Comparison of ENCODE assay signal across 30 cellular contexts in the genomic region with DNA sequence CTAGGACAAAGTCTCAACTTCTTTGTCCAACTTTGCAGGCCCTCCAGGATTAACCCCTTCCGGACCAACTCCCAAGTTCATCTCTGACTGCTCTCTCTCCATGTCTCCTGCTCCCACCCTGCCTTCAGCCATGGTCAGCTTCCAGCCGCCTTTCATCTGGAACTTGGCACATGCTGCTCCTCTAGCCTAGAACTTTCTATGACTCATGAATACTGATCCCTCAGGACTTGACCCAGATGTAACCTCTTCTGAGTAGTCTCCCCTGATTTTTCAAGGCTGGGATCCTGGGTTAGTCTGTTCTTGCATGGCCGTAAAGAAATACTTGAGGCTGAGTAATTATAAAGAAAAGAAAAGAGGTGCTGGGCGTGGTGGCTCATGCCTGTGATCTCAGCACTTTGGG. TPM values are rescaled to one million over a fixed set of nuclear protein-coding genes. Genes with fewer than 3 reads are reported as not detected.
DNase-seq lines count a peak whose midpoint lies in the region; TF ChIP-seq lines count a peak whose summit lies in the region.
"Had no signal": no experiment of that assay in that cellular context is flagged by ENCODE, and none has a peak within 500 bp of the region (broad histone marks: within the 10 kb centered on the region; RNA-seq: fewer than 3 reads in every experiment).

No MANE protein-coding gene starts in this region.

- no peaks in the 10 kb centered on the region for H3K27me3 ChIP-seq in sigmoid colon
- H3K27me3 ChIP-seq: suprapubic skin had no signal

- DNase-seq in EL (peak; percentile 59), RWPE1 (ENCODE audit: low spot score) (peak; percentile 44), epithelial cell of esophagus (ENCODE audit: low read depth) (peak; percentile 14), islet precursor cell (peak; percentile 11), RPMI8226 (no peak), midbrain (lab: John Stamatoyannopoulos, UW) (no peak), sigmoid colon (no peak)
- DNase-seq in activated CD4-positive, alpha-beta T cell treated with anti-CD3 and anti-CD28 coated beads, Interleukin-2, amount 50 U/mL, for 48 hours = no peak
- DNase-seq: ACHN; activated effector memory CD4-positive, alpha-beta T cell treated with anti-CD3 and anti-CD28 coated beads, Interleukin-2, amount 50 U/mL, for 16 hours; activated naive CD8-positive, alpha-beta T cell treated with anti-CD3 and anti-CD28 coated beads, Interleukin-2, amount 50 U/mL, for 24 hours; activated T-cell treated with anti-CD3 and anti-CD28 coated beads for 4 hours; heart right ventricle; left colon; mesendoderm; naive thymus-derived CD4-positive, alpha-beta T cell; NCI-H1436; NCI-H2107; NCI-H446; Right ventricle myocardium superior; spleen; stimulated activated CD4-positive, alpha-beta T cell treated with anti-CD3 and anti-CD28 coated beads, Interleukin-2, amount 100 ng/mL, for 48 hours; T-helper 9 cell had no signal

- no peak for TF ChIP-seq EP300 in sigmoid colon (IDR thresholded peaks at IDR 0.05)

- no peak overlapping the region for H3K4me3 ChIP-seq in epithelial cell of esophagus (ENCODE audit: low read length)
- H3K4me3 ChIP-seq in sigmoid colon = no peak overlapping the region
- H3K4me3 ChIP-seq: coronary artery, GM12878, heart right ventricle, K562, spleen, suprapubic skin had no signal

- POLR2A ChIA-PET in RWPE1 (lab: Yijun Ruan, JAX; ENCODE audit: low non-redundant PET) = no interaction called here

- H3K36me3 ChIP-seq in sigmoid colon = no peaks in the 10 kb centered on the region
- H3K36me3 ChIP-seq: heart right ventricle, spleen, suprapubic skin had no signal

- TF ChIP-seq POLR2A in sigmoid colon (IDR thresholded peaks at IDR 0.05) = no peak

- CTCF ChIA-PET in RWPE1 (lab: Yijun Ruan, JAX) = no interaction called here

- no peaks in the 10 kb centered on the region for H3K9me3 ChIP-seq in sigmoid colon
- H3K9me3 ChIP-seq: heart right ventricle, spleen, suprapubic skin had no signal

- peaks cover 0 to 7% (median 4%) of the 10 kb centered on the region in 4 donors for H3K4me1 ChIP-seq in sigmoid colon

- intact Hi-C loops in sigmoid colon (cut with DNase I) = no loop called here

- 86 to 88% methylated on average over 4 of the region's 4 CpGs for WGBS in sigmoid colon, 2 donors

- TF ChIP-seq CTCF in RWPE1 (conservative IDR thresholded peaks at IDR 0.05; ENCODE audit: low read depth) (no peak), epithelial cell of esophagus (IDR thresholded peaks at IDR 0.05; ENCODE audit: insufficient read depth, low read depth, low read length, missing control alignments) (no peak), sigmoid colon (IDR thresholded peaks at IDR 0.05) (no peak)

- H3K27ac ChIP-seq in RWPE1 (no peak overlapping the region), sigmoid colon (no peak overlapping the region)
- H3K27ac ChIP-seq: coronary artery, heart right ventricle, spleen, suprapubic skin had no signal

RNA-seq across cellular contexts. Expression of a gene that starts 5.2 kb away (rescaled TPM):
- total RNA-seq in sigmoid colon = 10 to 100 TPM; 12.8 to 43.9 (median 28.6) TPM
- 10 to 100 TPM; 13.8 to 32.0 (median 21.3) TPM for polyA plus RNA-seq in sigmoid colon

RNA-seq across cellular contexts. Expression of a gene that starts 14.3 kb away (rescaled TPM):
- 1 to 10 TPM in 2 of 4 donors, under 1 TPM in 1, not detected in 1; 0.81 to 1.9 (median 1.2) TPM for total RNA-seq in sigmoid colon
- 10 to 100 TPM in 1 of 3 donors, under 1 TPM in 2; under 0.01 to 14.1 (median 0.23) TPM for polyA plus RNA-seq in sigmoid colon
- total RNA-seq: OCI-LY7, renal cortical epithelial cell had no signal
- polyA plus RNA-seq: BJ, K562 had no signal

RNA-seq across cellular contexts. Expression of a gene that starts 32.9 kb away (rescaled TPM):
- 10 to 100 TPM in 1 of 4 donors, 1 to 10 TPM in 2, under 1 TPM in 1; 0.49 to 17.4 (median 2.9) TPM for total RNA-seq in sigmoid colon
- 1 to 10 TPM in 2 of 3 donors, under 1 TPM in 1; 0.60 to 8.5 (median 2.3) TPM for polyA plus RNA-seq in sigmoid colon
- polyA plus RNA-seq: naive thymus-derived CD4-positive, alpha-beta T cell had no signal

RNA-seq across cellular contexts. Expression of a gene that starts 43.2 kb away (rescaled TPM):
- 100 to 1,000 TPM in 2 of 4 donors, 10 to 100 TPM in 2; 86.2 to 115 (median 98.4) TPM for total RNA-seq in sigmoid colon
- polyA plus RNA-seq in sigmoid colon = 10 to 100 TPM; 16.2 to 57.7 (median 17.3) TPM

RNA-seq across cellular contexts. Expression of a gene that starts 50.8 kb away (rescaled TPM):
- total RNA-seq in sigmoid colon = 10 to 100 TPM; 37.1 to 52.5 (median 38.9) TPM
- polyA plus RNA-seq in sigmoid colon = 10 to 100 TPM; 41.2 to 92.3 (median 42.0) TPM

Comparison
In these comparisons a context has a peak if more than half of its experiments do, and no peak if none do; other contexts are left out.
1. DNase-seq: peak in EL (single experiment), RWPE1 (single experiment), epithelial cell of esophagus (single experiment) and islet precursor cell (single experiment); none in RPMI8226 (single experiment), activated CD4-positive, alpha-beta T cell treated with anti-CD3 and anti-CD28 coated beads, Interleukin-2, amount 50 U/mL, for 48 hours (0 of 2), midbrain (single experiment) and sigmoid colon (single experiment).